Comparison of ENCODE assay signal across 21 cellular contexts in genomic region chr19:1657632-1658445, GRCh38. TPM values are rescaled to one million over a fixed set of nuclear protein-coding genes. Genes with fewer than 3 reads are reported as not detected.
DNase-seq lines count a peak whose midpoint lies in the region; ATAC-seq and TF ChIP-seq lines count a peak whose summit lies in the region.
"Had no signal": no experiment of that assay in that cellular context is flagged by ENCODE, and none has a peak within 500 bp of the region (broad histone marks: within the 10 kb centered on the region; RNA-seq: fewer than 3 reads in every experiment).

No MANE protein-coding gene starts in this region.

- H3K4me3 Mint-ChIP-seq in neural crest cell (peak overlapping the region; percentile 6), HFFc6 (no peak overlapping the region)
- H3K4me3 Mint-ChIP-seq: activated naive CD8-positive, alpha-beta T cell treated with anti-CD3 and anti-CD28 coated beads for 36 hours; CD8-positive, alpha-beta T cell; T-helper 2 cell treated with Interferon-gamma antibody and Interleukin-4, amounts not matched to agents 5 μg/mL and 100 μg/mL, for 36 hours had no signal

- H3K9me3 Mint-ChIP-seq in neural crest cell (no peaks in the 10 kb centered on the region), HFFc6 (no peaks in the 10 kb centered on the region)
- H3K9me3 Mint-ChIP-seq: activated naive CD8-positive, alpha-beta T cell treated with anti-CD3 and anti-CD28 coated beads for 36 hours; CD8-positive, alpha-beta T cell; T-helper 2 cell treated with Interferon-gamma antibody and Interleukin-4, amounts not matched to agents 5 μg/mL and 100 μg/mL, for 36 hours had no signal

- H3K36me3 ChIP-seq in breast epithelium: no peaks in the 10 kb centered on the region

- TF ChIP-seq RAD21 in Ishikawa (IDR thresholded peaks at IDR 0.05; ENCODE audit: low read depth): peak; percentile 7; the same call in 1 of the 2 replicates

- peak overlapping the region; percentile 62 to 69 for H3K27ac ChIP-seq in breast epithelium
- H3K27ac ChIP-seq: foreskin keratinocyte had no signal

- H3K4me1 ChIP-seq in breast epithelium: no peaks in the 10 kb centered on the region
- H3K4me1 ChIP-seq: foreskin keratinocyte had no signal

- H3K36me3 Mint-ChIP-seq in neural crest cell (ENCODE audit: low read depth) (no peaks in the 10 kb centered on the region), HFFc6 (ENCODE audit: low read depth) (no peaks in the 10 kb centered on the region)
- H3K36me3 Mint-ChIP-seq: activated naive CD8-positive, alpha-beta T cell treated with anti-CD3 and anti-CD28 coated beads for 36 hours; CD8-positive, alpha-beta T cell had no signal

- no peak for TF ChIP-seq POLR2A in breast epithelium (IDR thresholded peaks at IDR 0.05)

- H3K27ac Mint-ChIP-seq in neural crest cell (ENCODE audit: unreplicated experiment) (no peak overlapping the region), HFFc6 (no peak overlapping the region)
- H3K27ac Mint-ChIP-seq: activated naive CD8-positive, alpha-beta T cell treated with anti-CD3 and anti-CD28 coated beads for 36 hours; CD8-positive, alpha-beta T cell; T-helper 2 cell treated with Interferon-gamma antibody and Interleukin-4, amounts not matched to agents 5 μg/mL and 100 μg/mL, for 36 hours had no signal

- intact Hi-C loops in breast epithelium (cut with DNase I; ENCODE audit: low total_unique reads): no loop called here

- DNase-seq in breast epithelium (ENCODE audit: low spot score in 2 of 2) (peak; percentile 59 to 93), neural crest cell (ENCODE audit: low read depth, low spot score) (no peak), occipital lobe (lab: John Stamatoyannopoulos, UW) (no peak), NCI-H345 (lab: John Stamatoyannopoulos, UW) (no peak), HFFc6 (no peak)
- DNase-seq: activated CD4-positive, alpha-beta T cell treated with anti-CD3 and anti-CD28 coated beads, Interleukin-2, amount 50 U/mL, for 4 hours; activated CD8-positive, alpha-beta memory T cell treated with anti-CD3 and anti-CD28 coated beads, Interleukin-2, amount 50 U/mL, for 48 hours; activated naive CD8-positive, alpha-beta T cell treated with anti-CD3 and anti-CD28 coated beads for 36 hours; CD8-positive, alpha-beta T cell; effector CD4-positive, alpha-beta T cell; foreskin keratinocyte; hypothalamus; NCI-H1417 treated with DMSO at 0.1 percent for 48 hours; NCI-H2107; NCI-H510A had no signal

- H3K27me3 Mint-ChIP-seq in neural crest cell (ENCODE audit: low read depth) (peaks cover 6% of the 10 kb centered on the region), HFFc6 (ENCODE audit: insufficient read depth) (peaks cover 13% of the 10 kb centered on the region)
- H3K27me3 Mint-ChIP-seq: activated naive CD8-positive, alpha-beta T cell treated with anti-CD3 and anti-CD28 coated beads for 36 hours had no signal

- no peak overlapping the region for H3K4me3 ChIP-seq in breast epithelium

- no peaks in the 10 kb centered on the region for H3K9me3 ChIP-seq in breast epithelium

- H3K27me3 ChIP-seq in breast epithelium: no peaks in the 10 kb centered on the region

- ATAC-seq in HG02870 (IDR thresholded peaks at IDR 0.05; ENCODE audit: unreplicated experiment): no peak
- ATAC-seq: CD8-positive, alpha-beta T cell; foreskin keratinocyte; HCT116; right cardiac atrium; SK-N-SH treated with all-trans-retinoic acid at 6 μM for 48 hours had no signal

- peak; percentile 93 for TF ChIP-seq EP300 in Ishikawa (IDR thresholded peaks at IDR 0.05; ENCODE audit: borderline replicate concordance)

- TF ChIP-seq CTCF in breast epithelium (IDR thresholded peaks at IDR 0.05): no peak
- TF ChIP-seq CTCF in neural crest cell (conservative IDR thresholded peaks at IDR 0.05): no peak
- no peak for TF ChIP-seq CTCF in HFFc6 (IDR thresholded peaks at IDR 0.05)

- peaks cover 4% of the 10 kb centered on the region for H3K4me1 Mint-ChIP-seq in neural crest cell
- H3K4me1 Mint-ChIP-seq in HFFc6 (ENCODE audit: low read depth): no peaks in the 10 kb centered on the region

TF ChIP-seq in Ishikawa, 13 proteins besides CTCF, POLR2A, EP300 and RAD21:
- TF ChIP-seq ZBTB7A (IDR thresholded peaks at IDR 0.05; ENCODE audit: low read depth): peak; percentile 98
- TF ChIP-seq USF1 (IDR thresholded peaks at IDR 0.05): peak; percentile 40; the same call in 1 of the 2 replicates
- TF ChIP-seq YY1 (IDR thresholded peaks at IDR 0.05; ENCODE audit: low read depth): peak; percentile 49; the same call in 1 of the 2 replicates
- peak; percentile 22; the same call in 1 of the 2 replicates for TF ChIP-seq CEBPB (IDR thresholded peaks at IDR 0.05)
- TF ChIP-seq FOXM1 (IDR thresholded peaks at IDR 0.05; ENCODE audit: borderline replicate concordance, low read depth): peak; percentile 74
- TF ChIP-seq TAF1 (IDR thresholded peaks at IDR 0.05; ENCODE audit: low read depth): no peak; the same call in 1 of the 2 replicates
- TF ChIP-seq TCF12 (IDR thresholded peaks at IDR 0.05; ENCODE audit: low read depth): peak; percentile 96
- TF ChIP-seq TEAD4 (IDR thresholded peaks at IDR 0.05): peak; percentile 98
- TF ChIP-seq NFIC (IDR thresholded peaks at IDR 0.05): peak; percentile 99
- peak; percentile 48; the same call in 1 of the 2 replicates for TF ChIP-seq EGR1 (IDR thresholded peaks at IDR 0.05)
- TF ChIP-seq MAX (IDR thresholded peaks at IDR 0.05): no peak; the same call in none of the 2 replicates
- TF ChIP-seq CREB1 (IDR thresholded peaks at IDR 0.05; ENCODE audit: low read depth): no peak
- TF ChIP-seq REST (IDR thresholded peaks at IDR 0.05; ENCODE audit: low read depth): no peak

RNA-seq across cellular contexts. Expression of gene TCF3, which starts 5.4 kb away (rescaled TPM):
- total RNA-seq in breast epithelium (10 to 100 TPM; 38.6 to 45.3 (median 42.3) TPM), neural crest cell (348 and 354 TPM in 2 replicates), occipital lobe (20.9 TPM)
- total RNA-seq in HFFc6 (2021; fragmentation: NEBNext Ultra II Directional; extraction: Animal tissue kit (Norgen Biotek cat#: 25700)): 100 to 1,000 TPM in 1 of 6 experiments, 10 to 100 TPM in 5; 74.9 to 102 (median 82.0) TPM

RNA-seq across cellular contexts. Expression of gene UQCR11, which starts 52.6 kb away (rescaled TPM):
- total RNA-seq in breast epithelium: 100 to 1,000 TPM in 1 of 3 donors, 10 to 100 TPM in 2; 59.6 to 117 (median 63.4) TPM
- total RNA-seq in neural crest cell: 149 and 165 TPM in 2 replicates
- total RNA-seq in occipital lobe: 39.6 TPM
- total RNA-seq in HFFc6 (2021; fragmentation: NEBNext Ultra II Directional; extraction: Animal tissue kit (Norgen Biotek cat#: 25700)): 100 to 1,000 TPM; 178 to 319 (median 252) TPM

Comparison
In these comparisons a context has a peak if more than half of its experiments do, and no peak if none do; other contexts are left out.
1. DNase-seq: peak in breast epithelium (2 of 2); none in neural crest cell (single experiment), occipital lobe (single experiment), NCI-H345 (single experiment) and HFFc6 (single experiment).